Comparison of ENCODE assay signal across 11 cellular contexts in the genomic region with DNA sequence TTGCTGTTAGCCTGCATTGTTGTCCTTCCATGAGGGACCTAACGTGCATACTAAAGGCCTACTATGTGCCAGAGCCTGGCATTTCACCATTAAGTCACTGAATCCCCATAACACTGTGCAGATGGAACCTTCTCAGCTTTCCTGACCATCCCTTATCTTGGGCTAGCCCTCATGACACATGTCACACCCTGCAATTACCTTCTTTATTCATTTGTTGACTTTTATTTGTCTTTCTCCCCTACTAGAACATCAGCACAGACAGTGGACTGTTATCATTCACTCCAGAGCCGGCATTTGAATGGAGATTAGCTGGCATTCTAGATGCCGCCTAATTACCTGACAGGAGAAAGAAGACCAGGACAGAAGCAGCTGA.
"Had no signal": no experiment of that assay in that cellular context is flagged by ENCODE, and none has a peak within 500 bp of the region (broad histone marks: within the 10 kb centered on the region; RNA-seq: fewer than 3 reads in every experiment).

No MANE protein-coding gene starts in this region.

- H3K4me3 ChIP-seq: ascending aorta, esophagus squamous epithelium, left lung, testis had no signal

- H3K4me3 Mint-ChIP-seq: activated naive CD8-positive, alpha-beta T cell treated with anti-CD3 and anti-CD28 coated beads, Interleukin-2, amount 50 U/mL, for 24 hours; stimulated activated naive CD8-positive, alpha-beta T cell treated with anti-CD3 and anti-CD28 coated beads, Interleukin-15, amount 100 ng/mL, for 72 hours; WTC11 had no signal

- FAIRE-seq: colon had no signal

- H3K9me3 ChIP-seq: ascending aorta, esophagus squamous epithelium, left lung, testis had no signal

- H3K27ac Mint-ChIP-seq: activated naive CD8-positive, alpha-beta T cell treated with anti-CD3 and anti-CD28 coated beads, Interleukin-2, amount 50 U/mL, for 24 hours; stimulated activated naive CD8-positive, alpha-beta T cell treated with anti-CD3 and anti-CD28 coated beads, Interleukin-15, amount 100 ng/mL, for 72 hours; WTC11 had no signal

- H3K27me3 ChIP-seq: ascending aorta, esophagus squamous epithelium, left lung, testis had no signal

- H3K4me1 ChIP-seq: ascending aorta, left lung, testis had no signal

- H3K36me3 Mint-ChIP-seq: WTC11 had no signal

- DNase-seq: activated naive CD8-positive, alpha-beta T cell treated with anti-CD3 and anti-CD28 coated beads, Interleukin-2, amount 50 U/mL, for 24 hours; esophagus squamous epithelium; foreskin fibroblast; glutamatergic neuron; left lung; stimulated activated CD4-positive, alpha-beta T cell treated with anti-CD3 and anti-CD28 coated beads, Interleukin-2, amount 100 ng/mL, for 48 hours; testis had no signal

- H3K27ac ChIP-seq: ascending aorta, esophagus squamous epithelium, left lung, testis had no signal

- H3K36me3 ChIP-seq: ascending aorta, esophagus squamous epithelium, left lung had no signal

- H3K9me3 Mint-ChIP-seq: activated naive CD8-positive, alpha-beta T cell treated with anti-CD3 and anti-CD28 coated beads, Interleukin-2, amount 50 U/mL, for 24 hours; stimulated activated naive CD8-positive, alpha-beta T cell treated with anti-CD3 and anti-CD28 coated beads, Interleukin-15, amount 100 ng/mL, for 72 hours; WTC11 had no signal

- H3K27me3 Mint-ChIP-seq: activated naive CD8-positive, alpha-beta T cell treated with anti-CD3 and anti-CD28 coated beads, Interleukin-2, amount 50 U/mL, for 24 hours had no signal

- ATAC-seq: activated naive CD8-positive, alpha-beta T cell treated with anti-CD3 and anti-CD28 coated beads, Interleukin-2, amount 50 U/mL, for 24 hours; left lung; WTC11 had no signal
